In genomic region chr18:75071484-75071785, GRCh38 we compare ENCODE assay signal across 9 cellular contexts.
DNase-seq lines count a peak whose midpoint lies in the region; ATAC-seq and TF ChIP-seq lines count a peak whose summit lies in the region.
"Had no signal": no experiment of that assay in that cellular context is flagged by ENCODE, and none has a peak within 500 bp of the region (broad histone marks: within the 10 kb centered on the region; RNA-seq: fewer than 3 reads in every experiment).

No MANE protein-coding gene starts in this region.

- H3K9ac ChIP-seq in SK-N-SH (no peak overlapping the region; the same call in 1 of the 2 replicates), OCI-LY1 (ENCODE audit: low read length) (no peak overlapping the region), endocrine pancreas (ENCODE audit: control insufficient read depth, insufficient read depth, low read length) (no peak overlapping the region)

- DNase-seq in SK-N-SH (no peak), gastrocnemius medialis (no peak), ureter (ENCODE audit: low spot score) (no peak), NCI-H187 (lab: John Stamatoyannopoulos, UW) (no peak)
- DNase-seq in activated effector memory CD4-positive, alpha-beta T cell treated with Interleukin-2 at 50 U/mL for 16 hours: no peak

- ATAC-seq in SK-N-SH treated with all-trans-retinoic acid at 6 μM for 48 hours (no peak), gastrocnemius medialis (no peak)

- H3K79me2 ChIP-seq in SK-N-SH (ENCODE audit: insufficient read depth): no peaks in the 10 kb centered on the region
- no peaks in the 10 kb centered on the region for H3K79me2 ChIP-seq in OCI-LY1 (ENCODE audit: insufficient read depth, low read length)

- CTCF ChIA-PET in SK-N-SH (lab: Yijun Ruan, JAX): no interaction called here

- peak overlapping the region in 1 of 2 experiments; percentile 68; a peak in 1 of 4 replicates for H3K27ac ChIP-seq in SK-N-SH (ENCODE audit: low read depth in 2 of 2, low read length in 1 of 2)
- H3K27ac ChIP-seq in OCI-LY1 (ENCODE audit: low read depth, low read length, poor library complexity, severe bottlenecking): no peak overlapping the region
- peak overlapping the region; percentile 62 to 76 (median 65) for H3K27ac ChIP-seq in gastrocnemius medialis

- no peak for TF ChIP-seq EP300 in SK-N-SH (IDR thresholded peaks at IDR 0.05; ENCODE audit: borderline replicate concordance in 1 of 2, low read depth in 1 of 2, low read length in 1 of 2)

- 96% methylated on average over 8 of the region's 9 CpGs for WGBS in SK-N-SH (ENCODE audit: low lambda C conversion rate)

- in situ Hi-C loops in gastrocnemius medialis (cut with MboI; ENCODE audit: low sequenced_read_pairs in 4 of 4): no loop called here

- no peaks in the 10 kb centered on the region for H3K9me3 ChIP-seq in SK-N-SH
- H3K9me3 ChIP-seq in OCI-LY1 (ENCODE audit: low read length): no peaks in the 10 kb centered on the region
- H3K9me3 ChIP-seq in endocrine pancreas (ENCODE audit: control insufficient read depth, low read length): no peaks in the 10 kb centered on the region
- no peaks in the 10 kb centered on the region for H3K9me3 ChIP-seq in gastrocnemius medialis

- TF ChIP-seq RAD21 in SK-N-SH (IDR thresholded peaks at IDR 0.05; ENCODE audit: low read length): no peak

- H3K4me2 ChIP-seq in SK-N-SH (peak overlapping the region; percentile 70), OCI-LY1 (ENCODE audit: low read length) (peak overlapping the region; percentile 48)

- peak overlapping the region in 1 of 2 experiments; percentile 11; a peak in 1 of 4 replicates for H3K4me3 ChIP-seq in SK-N-SH (ENCODE audit: low read depth in 2 of 2, low read length in 1 of 2)
- peak overlapping the region; percentile 39 for H3K4me3 ChIP-seq in OCI-LY1 (ENCODE audit: low read depth, low read length, poor library complexity, severe bottlenecking)
- H3K4me3 ChIP-seq in endocrine pancreas (ENCODE audit: control insufficient read depth, insufficient read depth, low read length): peak overlapping the region; percentile 41
- peak overlapping the region in 1 of 4 donors; percentile 27 for H3K4me3 ChIP-seq in gastrocnemius medialis
- H3K4me3 ChIP-seq: smooth muscle cell had no signal

- intact Hi-C loops in gastrocnemius medialis (cut with DNase I; ENCODE audit: low total_unique reads): no loop called here

- H3K4me1 ChIP-seq in SK-N-SH (ENCODE audit: control insufficient read depth in 1 of 2, insufficient read depth in 2 of 2, low read depth in 1 of 2, low read length in 1 of 2): peaks cover 5 to 10% of the 10 kb centered on the region in 2 experiments; a peak in 2 of 4 replicates
- peaks cover 10% of the 10 kb centered on the region for H3K4me1 ChIP-seq in OCI-LY1 (ENCODE audit: insufficient read depth, low read length, severe bottlenecking)
- H3K4me1 ChIP-seq in endocrine pancreas (ENCODE audit: control insufficient read depth, insufficient read depth, low read length): no peaks in the 10 kb centered on the region
- peaks cover 0 to 2% of the 10 kb centered on the region in 2 donors for H3K4me1 ChIP-seq in gastrocnemius medialis

- TF ChIP-seq CTCF in SK-N-SH (IDR thresholded peaks at IDR 0.05) (no peak), OCI-LY1 (IDR thresholded peaks at IDR 0.05; ENCODE audit: low read length) (no peak), gastrocnemius medialis (IDR thresholded peaks at IDR 0.05 in 4 of 5, conservative IDR thresholded peaks at IDR 0.05 in 1 of 5) (no peak)

- H3K9me2 ChIP-seq in SK-N-SH: no peaks in the 10 kb centered on the region
- no peaks in the 10 kb centered on the region for H3K9me2 ChIP-seq in OCI-LY1 (ENCODE audit: low read depth, low read length)

- H4K20me1 ChIP-seq in SK-N-SH (ENCODE audit: insufficient read depth) (no peaks in the 10 kb centered on the region), OCI-LY1 (ENCODE audit: insufficient read depth, low read length) (no peaks in the 10 kb centered on the region)

- H3F3A ChIP-seq in SK-N-SH (replicated peaks; ENCODE audit: insufficient read depth): peaks cover 4% of the 10 kb centered on the region
- H3F3A ChIP-seq in OCI-LY1 (ENCODE audit: insufficient read depth, low read length): no peaks in the 10 kb centered on the region

- POLR2A ChIA-PET in SK-N-SH (lab: Yijun Ruan, JAX): no interaction called here

- H2AFZ ChIP-seq in SK-N-SH (ENCODE audit: low read depth): peak overlapping the region; percentile 72
- H2AFZ ChIP-seq in OCI-LY1 (ENCODE audit: low read length): no peak overlapping the region

- H3K27me3 ChIP-seq in SK-N-SH (ENCODE audit: insufficient read depth) (no peaks in the 10 kb centered on the region), OCI-LY1 (ENCODE audit: insufficient read depth, low read length) (peaks cover 3% of the 10 kb centered on the region; the same call in 1 of the 2 replicates), endocrine pancreas (ENCODE audit: control insufficient read depth, insufficient read depth, low read length) (no peaks in the 10 kb centered on the region), gastrocnemius medialis (no peaks in the 10 kb centered on the region)

- H3K36me3 ChIP-seq in SK-N-SH (replicated peaks in 1 of 2; ENCODE audit: control insufficient read depth in 1 of 2, insufficient read depth in 2 of 2, low read length in 1 of 2): no peaks in the 10 kb centered on the region
- no peaks in the 10 kb centered on the region for H3K36me3 ChIP-seq in OCI-LY1 (ENCODE audit: insufficient read depth, low read length)
- H3K36me3 ChIP-seq in endocrine pancreas (ENCODE audit: control insufficient read depth, insufficient read depth, low read length): no peaks in the 10 kb centered on the region
- no peaks in the 10 kb centered on the region for H3K36me3 ChIP-seq in gastrocnemius medialis

- TF ChIP-seq POLR2A in gastrocnemius medialis (IDR thresholded peaks at IDR 0.05): no peak

TF ChIP-seq in SK-N-SH, 30 proteins besides CTCF, POLR2A, EP300 and RAD21 (continues in another document):
- TF ChIP-seq FOXM1 (IDR thresholded peaks at IDR 0.05; ENCODE audit: low read depth) (no peak), GABPA (IDR thresholded peaks at IDR 0.05; ENCODE audit: low read depth) (no peak), REST (IDR thresholded peaks at IDR 0.05; ENCODE audit: low read depth, low read length) (no peak)

TF ChIP-seq in SK-N-SH treated with all-trans-retinoic acid at 6 μM for 48 hours, 23 proteins besides CTCF, POLR2A, EP300 and RAD21 (continues in another document):
- TF ChIP-seq, protein P1, sequence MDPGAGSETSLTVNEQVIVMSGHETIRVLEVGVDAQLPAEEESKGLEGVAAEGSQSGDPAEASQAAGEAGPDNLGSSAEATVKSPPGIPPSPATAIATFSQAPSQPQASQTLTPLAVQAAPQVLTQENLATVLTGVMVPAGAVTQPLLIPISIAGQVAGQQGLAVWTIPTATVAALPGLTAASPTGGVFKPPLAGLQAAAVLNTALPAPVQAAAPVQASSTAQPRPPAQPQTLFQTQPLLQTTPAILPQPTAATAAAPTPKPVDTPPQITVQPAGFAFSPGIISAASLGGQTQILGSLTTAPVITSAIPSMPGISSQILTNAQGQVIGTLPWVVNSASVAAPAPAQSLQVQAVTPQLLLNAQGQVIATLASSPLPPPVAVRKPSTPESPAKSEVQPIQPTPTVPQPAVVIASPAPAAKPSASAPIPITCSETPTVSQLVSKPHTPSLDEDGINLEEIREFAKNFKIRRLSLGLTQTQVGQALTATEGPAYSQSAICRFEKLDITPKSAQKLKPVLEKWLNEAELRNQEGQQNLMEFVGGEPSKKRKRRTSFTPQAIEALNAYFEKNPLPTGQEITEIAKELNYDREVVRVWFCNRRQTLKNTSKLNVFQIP (CRISPR knock-in tag; IDR thresholded peaks at IDR 0.05; ENCODE audit: borderline replicate concordance, low read depth): no peak
- TF ChIP-seq ZNF8 (CRISPR knock-in tag; IDR thresholded peaks at IDR 0.05) (no peak), ZFP3 (CRISPR knock-in tag; IDR thresholded peaks at IDR 0.05) (no peak), GLIS3 (CRISPR knock-in tag; IDR thresholded peaks at IDR 0.05) (no peak), ZFP30 (CRISPR knock-in tag; IDR thresholded peaks at IDR 0.05) (no peak), ISL1 (CRISPR knock-in tag; IDR thresholded peaks at IDR 0.05) (no peak), ZC3H10 (CRISPR knock-in tag; IDR thresholded peaks at IDR 0.05) (no peak), CREB5 (CRISPR knock-in tag; IDR thresholded peaks at IDR 0.05; ENCODE audit: low read depth) (no peak), ARNTL (CRISPR knock-in tag; IDR thresholded peaks at IDR 0.05; ENCODE audit: borderline replicate concordance, low read depth) (no peak)
- TF ChIP-seq, protein P2, sequence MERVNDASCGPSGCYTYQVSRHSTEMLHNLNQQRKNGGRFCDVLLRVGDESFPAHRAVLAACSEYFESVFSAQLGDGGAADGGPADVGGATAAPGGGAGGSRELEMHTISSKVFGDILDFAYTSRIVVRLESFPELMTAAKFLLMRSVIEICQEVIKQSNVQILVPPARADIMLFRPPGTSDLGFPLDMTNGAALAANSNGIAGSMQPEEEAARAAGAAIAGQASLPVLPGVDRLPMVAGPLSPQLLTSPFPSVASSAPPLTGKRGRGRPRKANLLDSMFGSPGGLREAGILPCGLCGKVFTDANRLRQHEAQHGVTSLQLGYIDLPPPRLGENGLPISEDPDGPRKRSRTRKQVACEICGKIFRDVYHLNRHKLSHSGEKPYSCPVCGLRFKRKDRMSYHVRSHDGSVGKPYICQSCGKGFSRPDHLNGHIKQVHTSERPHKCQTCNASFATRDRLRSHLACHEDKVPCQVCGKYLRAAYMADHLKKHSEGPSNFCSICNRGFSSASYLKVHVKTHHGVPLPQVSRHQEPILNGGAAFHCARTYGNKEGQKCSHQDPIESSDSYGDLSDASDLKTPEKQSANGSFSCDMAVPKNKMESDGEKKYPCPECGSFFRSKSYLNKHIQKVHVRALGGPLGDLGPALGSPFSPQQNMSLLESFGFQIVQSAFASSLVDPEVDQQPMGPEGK (CRISPR knock-in tag; IDR thresholded peaks at IDR 0.05; ENCODE audit: borderline replicate concordance): no peak
